In genomic region chr6:5095236-5095635, GRCh38 we compare ENCODE assay signal across 1 cellular context.
TF ChIP-seq lines count a peak whose summit lies in the region.

No MANE protein-coding gene starts in this region.

TF ChIP-seq in IMR-90, 13 proteins besides CTCF, POLR2A, EP300 and RAD21 (continued from another document):
- TF ChIP-seq CEBPB (IDR thresholded peaks at IDR 0.05; ENCODE audit: low read depth, low read length) (no peak), MAZ (IDR thresholded peaks at IDR 0.05; ENCODE audit: borderline replicate concordance, low read depth, low read length) (no peak), MXI1 (IDR thresholded peaks at IDR 0.05; ENCODE audit: borderline replicate concordance, low read depth, low read length) (no peak), NFE2L2 (IDR thresholded peaks at IDR 0.05; ENCODE audit: low read depth, low read length) (no peak)
